ENCODE assay signal across 20 cellular contexts in the genomic region with DNA sequence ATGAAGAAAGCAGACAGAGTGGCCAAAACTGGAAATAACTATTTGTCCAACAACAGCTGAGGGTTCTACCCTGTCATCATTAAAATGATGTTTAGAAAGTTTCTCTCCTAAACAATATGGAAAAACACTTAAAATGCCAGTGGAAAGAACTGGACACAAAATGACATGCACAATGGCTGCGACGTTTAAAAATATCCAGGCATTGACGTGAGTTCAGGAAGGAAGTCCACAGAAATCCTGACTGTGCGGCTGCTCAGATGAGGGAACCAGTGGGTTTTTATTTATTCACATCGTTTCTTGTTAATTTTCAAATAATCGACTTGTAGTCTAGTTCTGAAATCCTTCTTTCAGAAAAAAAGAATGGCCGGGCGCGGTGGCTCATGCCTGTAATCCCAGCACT.
"Had no signal": no experiment of that assay in that cellular context is flagged by ENCODE, and none has a peak within 500 bp of the region (broad histone marks: within the 10 kb centered on the region; RNA-seq: fewer than 3 reads in every experiment).

No MANE protein-coding gene starts in this region.

- ATAC-seq: left lung; mucosa of descending colon; natural killer cell treated with Interleukin-12 subunit alpha and Interleukin-12 subunit beta and Interleukin-15 and Interleukin-18, amount 100 ng/mL, for 72 hours had no signal

- H3K4me1 ChIP-seq: tibial nerve had no signal

- H3K27ac ChIP-seq: tibial nerve had no signal

- H3K9me3 ChIP-seq: esophagus squamous epithelium, left lung, mucosa of descending colon, tibial nerve had no signal

- H3K36me3 ChIP-seq: left lung, tibial nerve had no signal

- H3K27me3 ChIP-seq: esophagus squamous epithelium, left lung, tibial nerve had no signal

- DNase-seq: activated CD4-positive, alpha-beta memory T cell treated with anti-CD3 and anti-CD28 coated beads for 36 hours; activated CD4-positive, alpha-beta T cell treated with anti-CD3 and anti-CD28 coated beads, Interleukin-2, amount 10 ng/mL, durations not matched to agents 24 days and 14 days; activated CD4-positive, CD25-positive, alpha-beta regulatory T cell treated with anti-CD3 and anti-CD28 coated beads, Interleukin-2, amount 50 U/mL, for 72 hours; activated CD8-positive, alpha-beta memory T cell treated with anti-CD3 and anti-CD28 coated beads, Interleukin-2, amount 50 U/mL, for 4 hours; activated effector memory CD4-positive, alpha-beta T cell treated with anti-CD3 and anti-CD28 coated beads, Interleukin-2, amount 50 U/mL, for 16 hours; activated naive CD4-positive, alpha-beta T cell treated with anti-CD3 and anti-CD28 coated beads for 36 hours; activated T-cell treated with anti-CD3 and anti-CD28 coated beads, Interleukin-2, amount 50 U/mL, for 1 hour; amniotic stem cell; caudate nucleus; cortex of kidney; endodermal cell; esophagus squamous epithelium; foreskin melanocyte; left lung; mucosa of descending colon; posterior cingulate gyrus; stimulated activated naive CD4-positive, alpha-beta T cell had no signal

- H3K4me3 ChIP-seq: esophagus squamous epithelium, left lung, lung, mucosa of descending colon, tibial nerve had no signal
